ENCODE assay signal across 1 cellular context in the genomic region with DNA sequence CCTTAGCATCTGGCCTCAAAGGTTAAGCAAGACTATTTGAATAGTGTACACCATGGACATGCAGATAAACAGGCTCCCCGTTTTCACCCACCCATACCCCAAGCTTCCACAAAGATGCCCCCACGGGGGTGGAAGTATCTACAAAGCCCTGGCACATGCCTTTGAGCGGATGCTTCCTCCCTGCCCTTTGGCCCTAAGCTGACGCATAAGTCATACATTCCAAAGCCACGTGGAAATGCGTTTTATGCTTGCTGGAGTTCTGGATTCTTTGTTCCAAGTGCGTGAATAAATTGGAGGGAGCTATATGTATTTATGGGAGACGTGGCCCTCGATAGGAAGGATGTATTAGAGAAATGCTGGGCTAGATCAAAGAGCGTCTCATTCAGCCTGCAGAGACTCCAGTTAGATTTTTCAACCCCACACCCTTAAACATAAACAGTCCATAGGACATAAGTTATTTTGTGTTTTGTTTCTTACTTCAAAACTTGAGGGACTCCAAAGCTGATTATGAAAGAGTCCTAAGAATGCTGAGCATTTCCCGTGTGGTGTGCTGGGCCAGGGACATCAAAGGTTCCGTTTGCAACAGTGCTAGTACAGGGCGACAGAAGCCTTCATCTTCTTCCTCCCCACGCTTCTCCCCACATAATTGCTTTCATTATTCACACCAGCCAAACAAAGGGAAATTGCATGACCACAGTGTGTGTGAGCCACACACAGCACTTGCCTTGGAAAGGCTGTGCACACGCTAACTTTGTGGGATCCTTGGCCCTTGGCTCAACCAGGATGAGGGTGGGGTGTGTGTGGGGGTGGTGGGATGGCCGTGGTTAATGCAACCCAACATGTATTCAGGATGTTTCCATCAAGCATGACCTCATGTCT.
A peak's percentile ranks its signal among the peaks of the same experiment; 100 is the strongest.
TF ChIP-seq lines count a peak whose summit lies in the region.

No MANE protein-coding gene starts in this region.

TF ChIP-seq in HepG2, 621 proteins besides CTCF, POLR2A, EP300 and RAD21 (continued from another document and continues in another):
- TF ChIP-seq, protein P1, sequence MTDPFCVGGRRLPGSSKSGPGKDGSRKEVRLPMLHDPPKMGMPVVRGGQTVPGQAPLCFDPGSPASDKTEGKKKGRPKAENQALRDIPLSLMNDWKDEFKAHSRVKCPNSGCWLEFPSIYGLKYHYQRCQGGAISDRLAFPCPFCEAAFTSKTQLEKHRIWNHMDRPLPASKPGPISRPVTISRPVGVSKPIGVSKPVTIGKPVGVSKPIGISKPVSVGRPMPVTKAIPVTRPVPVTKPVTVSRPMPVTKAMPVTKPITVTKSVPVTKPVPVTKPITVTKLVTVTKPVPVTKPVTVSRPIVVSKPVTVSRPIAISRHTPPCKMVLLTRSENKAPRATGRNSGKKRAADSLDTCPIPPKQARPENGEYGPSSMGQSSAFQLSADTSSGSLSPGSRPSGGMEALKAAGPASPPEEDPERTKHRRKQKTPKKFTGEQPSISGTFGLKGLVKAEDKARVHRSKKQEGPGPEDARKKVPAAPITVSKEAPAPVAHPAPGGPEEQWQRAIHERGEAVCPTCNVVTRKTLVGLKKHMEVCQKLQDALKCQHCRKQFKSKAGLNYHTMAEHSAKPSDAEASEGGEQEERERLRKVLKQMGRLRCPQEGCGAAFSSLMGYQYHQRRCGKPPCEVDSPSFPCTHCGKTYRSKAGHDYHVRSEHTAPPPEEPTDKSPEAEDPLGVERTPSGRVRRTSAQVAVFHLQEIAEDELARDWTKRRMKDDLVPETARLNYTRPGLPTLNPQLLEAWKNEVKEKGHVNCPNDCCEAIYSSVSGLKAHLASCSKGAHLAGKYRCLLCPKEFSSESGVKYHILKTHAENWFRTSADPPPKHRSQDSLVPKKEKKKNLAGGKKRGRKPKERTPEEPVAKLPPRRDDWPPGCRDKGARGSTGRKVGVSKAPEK (CRISPR knock-in tag; IDR thresholded peaks at IDR 0.05; ENCODE audit: borderline replicate concordance) = peak; percentile 86; the same call in 1 of the 2 replicates
- TF ChIP-seq SNRNP70 (IDR thresholded peaks at IDR 0.05; ENCODE audit: low read depth, low read length) (no peak), SUZ12 (IDR thresholded peaks at IDR 0.05; ENCODE audit: low read depth, low read length) (no peak), SOX13 (IDR thresholded peaks at IDR 0.05) (peak; percentile 99), SOX13 (CRISPR knock-in tag; conservative IDR thresholded peaks at IDR 0.05 in 1 of 2, IDR thresholded peaks at IDR 0.05 in 1 of 2) (peak in 1 of 2 experiments; percentile 96; a peak in 2 of 4 replicates), ZNF451 (CRISPR knock-in tag; IDR thresholded peaks at IDR 0.05) (no peak; the same call in 1 of the 2 replicates), JUNB (CRISPR knock-in tag; IDR thresholded peaks at IDR 0.05; ENCODE audit: borderline replicate concordance) (no peak; the same call in 1 of the 2 replicates), ZNF788 (CRISPR knock-in tag; IDR thresholded peaks at IDR 0.05; ENCODE audit: borderline replicate concordance) (peak; percentile 66; the same call in 1 of the 2 replicates), IKZF1 (IDR thresholded peaks at IDR 0.05) (no peak), ZNF777 (CRISPR knock-in tag; IDR thresholded peaks at IDR 0.05) (no peak), NFIB (CRISPR knock-in tag; IDR thresholded peaks at IDR 0.05; ENCODE audit: borderline replicate concordance) (peak; percentile 95), TMF1 (CRISPR knock-in tag; IDR thresholded peaks at IDR 0.05; ENCODE audit: low read depth) (peak; percentile 57; the same call in 1 of the 2 replicates), MTF1 (CRISPR knock-in tag; IDR thresholded peaks at IDR 0.05) (no peak), KAT8 (CRISPR knock-in tag; IDR thresholded peaks at IDR 0.05) (peak; percentile 87), ZNF44 (CRISPR knock-in tag; IDR thresholded peaks at IDR 0.05) (peak; percentile 27; the same call in 1 of the 2 replicates), ZC3H4 (CRISPR knock-in tag; IDR thresholded peaks at IDR 0.05; ENCODE audit: borderline replicate concordance) (no peak), FIP1L1 (IDR thresholded peaks at IDR 0.05; ENCODE audit: borderline replicate concordance, insufficient read depth, low read depth, low read length) (no peak), JDP2 (CRISPR knock-in tag; IDR thresholded peaks at IDR 0.05; ENCODE audit: borderline replicate concordance) (no peak), ZNF34 (CRISPR knock-in tag; IDR thresholded peaks at IDR 0.05; ENCODE audit: borderline replicate concordance) (peak; percentile 71), TP53 (CRISPR knock-in tag; conservative IDR thresholded peaks at IDR 0.05) (no peak), TCF12 (IDR thresholded peaks at IDR 0.05) (no peak), TCF12 (CRISPR knock-in tag; IDR thresholded peaks at IDR 0.05) (peak; percentile 86), ZNF547 (CRISPR knock-in tag; IDR thresholded peaks at IDR 0.05) (peak; percentile 74; the same call in 1 of the 2 replicates), MTA3 (CRISPR knock-in tag; IDR thresholded peaks at IDR 0.05) (no peak), ZNF441 (CRISPR knock-in tag; IDR thresholded peaks at IDR 0.05; ENCODE audit: borderline replicate concordance) (peak; percentile 92; the same call in 1 of the 2 replicates), KLF16 (CRISPR knock-in tag; IDR thresholded peaks at IDR 0.05) (peak; percentile 41 to 96; a peak in 2 of 4 replicates), NKX3-1 (CRISPR knock-in tag; IDR thresholded peaks at IDR 0.05) (peak; percentile 86), ARNTL (CRISPR knock-in tag; IDR thresholded peaks at IDR 0.05) (peak; percentile 96), GZF1 (CRISPR knock-in tag; IDR thresholded peaks at IDR 0.05) (no peak), ZNF354B (CRISPR knock-in tag; IDR thresholded peaks at IDR 0.05) (no peak), PCBP1 (IDR thresholded peaks at IDR 0.05; ENCODE audit: borderline replicate concordance, low read depth, low read length) (no peak), NBN (conservative IDR thresholded peaks at IDR 0.05) (no peak), SIN3B (IDR thresholded peaks at IDR 0.05; ENCODE audit: low read length) (no peak), MTF2 (CRISPR knock-in tag; IDR thresholded peaks at IDR 0.05; ENCODE audit: borderline replicate concordance) (no peak), ZNF605 (CRISPR knock-in tag; IDR thresholded peaks at IDR 0.05) (peak; percentile 99)
- TF ChIP-seq, protein P2, sequence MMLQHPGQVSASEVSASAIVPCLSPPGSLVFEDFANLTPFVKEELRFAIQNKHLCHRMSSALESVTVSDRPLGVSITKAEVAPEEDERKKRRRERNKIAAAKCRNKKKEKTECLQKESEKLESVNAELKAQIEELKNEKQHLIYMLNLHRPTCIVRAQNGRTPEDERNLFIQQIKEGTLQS (CRISPR knock-in tag; IDR thresholded peaks at IDR 0.05) = peak; percentile 96
- TF ChIP-seq, protein P3, sequence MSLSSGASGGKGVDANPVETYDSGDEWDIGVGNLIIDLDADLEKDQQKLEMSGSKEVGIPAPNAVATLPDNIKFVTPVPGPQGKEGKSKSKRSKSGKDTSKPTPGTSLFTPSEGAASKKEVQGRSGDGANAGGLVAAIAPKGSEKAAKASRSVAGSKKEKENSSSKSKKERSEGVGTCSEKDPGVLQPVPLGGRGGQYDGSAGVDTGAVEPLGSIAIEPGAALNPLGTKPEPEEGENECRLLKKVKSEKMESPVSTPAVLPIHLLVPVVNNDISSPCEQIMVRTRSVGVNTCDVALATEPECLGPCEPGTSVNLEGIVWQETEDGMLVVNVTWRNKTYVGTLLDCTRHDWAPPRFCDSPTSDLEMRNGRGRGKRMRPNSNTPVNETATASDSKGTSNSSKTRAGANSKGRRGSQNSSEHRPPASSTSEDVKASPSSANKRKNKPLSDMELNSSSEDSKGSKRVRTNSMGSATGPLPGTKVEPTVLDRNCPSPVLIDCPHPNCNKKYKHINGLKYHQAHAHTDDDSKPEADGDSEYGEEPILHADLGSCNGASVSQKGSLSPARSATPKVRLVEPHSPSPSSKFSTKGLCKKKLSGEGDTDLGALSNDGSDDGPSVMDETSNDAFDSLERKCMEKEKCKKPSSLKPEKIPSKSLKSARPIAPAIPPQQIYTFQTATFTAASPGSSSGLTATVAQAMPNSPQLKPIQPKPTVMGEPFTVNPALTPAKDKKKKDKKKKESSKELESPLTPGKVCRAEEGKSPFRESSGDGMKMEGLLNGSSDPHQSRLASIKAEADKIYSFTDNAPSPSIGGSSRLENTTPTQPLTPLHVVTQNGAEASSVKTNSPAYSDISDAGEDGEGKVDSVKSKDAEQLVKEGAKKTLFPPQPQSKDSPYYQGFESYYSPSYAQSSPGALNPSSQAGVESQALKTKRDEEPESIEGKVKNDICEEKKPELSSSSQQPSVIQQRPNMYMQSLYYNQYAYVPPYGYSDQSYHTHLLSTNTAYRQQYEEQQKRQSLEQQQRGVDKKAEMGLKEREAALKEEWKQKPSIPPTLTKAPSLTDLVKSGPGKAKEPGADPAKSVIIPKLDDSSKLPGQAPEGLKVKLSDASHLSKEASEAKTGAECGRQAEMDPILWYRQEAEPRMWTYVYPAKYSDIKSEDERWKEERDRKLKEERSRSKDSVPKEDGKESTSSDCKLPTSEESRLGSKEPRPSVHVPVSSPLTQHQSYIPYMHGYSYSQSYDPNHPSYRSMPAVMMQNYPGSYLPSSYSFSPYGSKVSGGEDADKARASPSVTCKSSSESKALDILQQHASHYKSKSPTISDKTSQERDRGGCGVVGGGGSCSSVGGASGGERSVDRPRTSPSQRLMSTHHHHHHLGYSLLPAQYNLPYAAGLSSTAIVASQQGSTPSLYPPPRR (CRISPR knock-in tag; IDR thresholded peaks at IDR 0.05; ENCODE audit: borderline replicate concordance) = peak; percentile 93
- TF ChIP-seq, protein P4, sequence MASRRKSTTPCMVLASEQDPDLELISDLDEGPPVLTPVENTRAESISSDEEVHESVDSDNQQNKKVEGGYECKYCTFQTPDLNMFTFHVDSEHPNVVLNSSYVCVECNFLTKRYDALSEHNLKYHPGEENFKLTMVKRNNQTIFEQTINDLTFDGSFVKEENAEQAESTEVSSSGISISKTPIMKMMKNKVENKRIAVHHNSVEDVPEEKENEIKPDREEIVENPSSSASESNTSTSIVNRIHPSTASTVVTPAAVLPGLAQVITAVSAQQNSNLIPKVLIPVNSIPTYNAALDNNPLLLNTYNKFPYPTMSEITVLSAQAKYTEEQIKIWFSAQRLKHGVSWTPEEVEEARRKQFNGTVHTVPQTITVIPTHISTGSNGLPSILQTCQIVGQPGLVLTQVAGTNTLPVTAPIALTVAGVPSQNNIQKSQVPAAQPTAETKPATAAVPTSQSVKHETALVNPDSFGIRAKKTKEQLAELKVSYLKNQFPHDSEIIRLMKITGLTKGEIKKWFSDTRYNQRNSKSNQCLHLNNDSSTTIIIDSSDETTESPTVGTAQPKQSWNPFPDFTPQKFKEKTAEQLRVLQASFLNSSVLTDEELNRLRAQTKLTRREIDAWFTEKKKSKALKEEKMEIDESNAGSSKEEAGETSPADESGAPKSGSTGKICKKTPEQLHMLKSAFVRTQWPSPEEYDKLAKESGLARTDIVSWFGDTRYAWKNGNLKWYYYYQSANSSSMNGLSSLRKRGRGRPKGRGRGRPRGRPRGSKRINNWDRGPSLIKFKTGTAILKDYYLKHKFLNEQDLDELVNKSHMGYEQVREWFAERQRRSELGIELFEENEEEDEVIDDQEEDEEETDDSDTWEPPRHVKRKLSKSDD (CRISPR knock-in tag; IDR thresholded peaks at IDR 0.05; ENCODE audit: low read depth) = no peak; the same call in 1 of the 2 replicates
- TF ChIP-seq, protein P5, sequence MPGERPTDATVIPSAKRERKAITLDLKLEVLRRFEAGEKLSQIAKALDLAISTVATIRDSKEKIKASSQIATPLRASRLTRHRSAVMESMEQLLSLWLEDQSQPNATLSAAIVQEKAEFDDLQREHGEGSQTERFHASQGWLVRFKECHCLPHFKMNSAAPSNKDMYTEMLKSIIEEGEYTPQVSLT (CRISPR knock-in tag; IDR thresholded peaks at IDR 0.05; ENCODE audit: borderline replicate concordance, low read depth) = peak; percentile 55; the same call in 1 of the 2 replicates
- TF ChIP-seq, protein P6, sequence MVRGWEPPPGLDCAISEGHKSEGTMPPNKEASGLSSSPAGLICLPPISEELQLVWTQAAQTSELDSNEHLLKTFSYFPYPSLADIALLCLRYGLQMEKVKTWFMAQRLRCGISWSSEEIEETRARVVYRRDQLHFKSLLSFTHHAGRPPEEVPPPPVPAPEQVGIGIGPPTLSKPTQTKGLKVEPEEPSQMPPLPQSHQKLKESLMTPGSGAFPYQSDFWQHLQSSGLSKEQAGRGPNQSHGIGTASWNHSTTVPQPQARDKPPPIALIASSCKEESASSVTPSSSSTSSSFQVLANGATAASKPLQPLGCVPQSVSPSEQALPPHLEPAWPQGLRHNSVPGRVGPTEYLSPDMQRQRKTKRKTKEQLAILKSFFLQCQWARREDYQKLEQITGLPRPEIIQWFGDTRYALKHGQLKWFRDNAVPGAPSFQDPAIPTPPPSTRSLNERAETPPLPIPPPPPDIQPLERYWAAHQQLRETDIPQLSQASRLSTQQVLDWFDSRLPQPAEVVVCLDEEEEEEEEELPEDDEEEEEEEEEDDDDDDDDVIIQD (CRISPR knock-in tag; IDR thresholded peaks at IDR 0.05; ENCODE audit: low read depth) = peak; percentile 53; the same call in 1 of the 2 replicates
- TF ChIP-seq, protein P7, sequence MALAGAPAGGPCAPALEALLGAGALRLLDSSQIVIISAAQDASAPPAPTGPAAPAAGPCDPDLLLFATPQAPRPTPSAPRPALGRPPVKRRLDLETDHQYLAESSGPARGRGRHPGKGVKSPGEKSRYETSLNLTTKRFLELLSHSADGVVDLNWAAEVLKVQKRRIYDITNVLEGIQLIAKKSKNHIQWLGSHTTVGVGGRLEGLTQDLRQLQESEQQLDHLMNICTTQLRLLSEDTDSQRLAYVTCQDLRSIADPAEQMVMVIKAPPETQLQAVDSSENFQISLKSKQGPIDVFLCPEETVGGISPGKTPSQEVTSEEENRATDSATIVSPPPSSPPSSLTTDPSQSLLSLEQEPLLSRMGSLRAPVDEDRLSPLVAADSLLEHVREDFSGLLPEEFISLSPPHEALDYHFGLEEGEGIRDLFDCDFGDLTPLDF (CRISPR knock-in tag; IDR thresholded peaks at IDR 0.05) = no peak; the same call in none of the 2 replicates
- TF ChIP-seq, protein P8, sequence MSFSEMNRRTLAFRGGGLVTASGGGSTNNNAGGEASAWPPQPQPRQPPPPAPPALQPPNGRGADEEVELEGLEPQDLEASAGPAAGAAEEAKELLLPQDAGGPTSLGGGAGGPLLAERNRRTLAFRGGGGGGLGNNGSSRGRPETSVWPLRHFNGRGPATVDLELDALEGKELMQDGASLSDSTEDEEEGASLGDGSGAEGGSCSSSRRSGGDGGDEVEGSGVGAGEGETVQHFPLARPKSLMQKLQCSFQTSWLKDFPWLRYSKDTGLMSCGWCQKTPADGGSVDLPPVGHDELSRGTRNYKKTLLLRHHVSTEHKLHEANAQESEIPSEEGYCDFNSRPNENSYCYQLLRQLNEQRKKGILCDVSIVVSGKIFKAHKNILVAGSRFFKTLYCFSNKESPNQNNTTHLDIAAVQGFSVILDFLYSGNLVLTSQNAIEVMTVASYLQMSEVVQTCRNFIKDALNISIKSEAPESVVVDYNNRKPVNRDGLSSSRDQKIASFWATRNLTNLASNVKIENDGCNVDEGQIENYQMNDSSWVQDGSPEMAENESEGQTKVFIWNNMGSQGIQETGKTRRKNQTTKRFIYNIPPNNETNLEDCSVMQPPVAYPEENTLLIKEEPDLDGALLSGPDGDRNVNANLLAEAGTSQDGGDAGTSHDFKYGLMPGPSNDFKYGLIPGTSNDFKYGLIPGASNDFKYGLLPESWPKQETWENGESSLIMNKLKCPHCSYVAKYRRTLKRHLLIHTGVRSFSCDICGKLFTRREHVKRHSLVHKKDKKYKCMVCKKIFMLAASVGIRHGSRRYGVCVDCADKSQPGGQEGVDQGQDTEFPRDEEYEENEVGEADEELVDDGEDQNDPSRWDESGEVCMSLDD (CRISPR knock-in tag; IDR thresholded peaks at IDR 0.05; ENCODE audit: borderline replicate concordance) = peak; percentile 98
